In the genomic region with DNA sequence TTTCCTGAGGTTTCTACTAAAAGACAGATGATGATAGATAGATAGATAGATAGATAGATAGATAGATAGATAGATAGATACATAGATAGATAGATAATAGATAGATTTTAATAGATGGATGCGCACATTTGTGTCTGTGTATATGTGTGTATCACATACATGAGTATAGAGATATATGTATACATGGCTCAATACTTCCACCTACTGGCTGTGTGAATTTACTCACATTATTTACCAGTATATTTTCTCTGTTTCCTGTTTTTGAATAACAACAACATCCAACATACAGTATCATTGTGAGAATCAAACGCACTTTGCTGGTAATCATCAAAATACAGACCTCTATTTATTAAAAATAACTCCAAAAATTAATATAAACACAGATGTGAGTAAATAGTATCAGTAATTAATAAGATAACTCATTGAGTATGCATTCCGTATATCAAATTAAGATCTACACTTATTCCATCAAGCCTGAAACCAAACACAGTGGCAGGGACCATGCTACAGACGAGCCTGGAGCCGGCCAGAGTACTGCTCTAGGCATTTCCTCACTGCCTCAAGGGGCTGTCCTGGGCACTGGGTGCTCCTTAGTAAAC, we compare ENCODE assay signal across 9 cellular contexts.
DNase-seq lines count a peak whose midpoint lies in the region; ATAC-seq and TF ChIP-seq lines count a peak whose summit lies in the region.
"Had no signal": no experiment of that assay in that cellular context is flagged by ENCODE, and none has a peak within 500 bp of the region (broad histone marks: within the 10 kb centered on the region; RNA-seq: fewer than 3 reads in every experiment).

No MANE protein-coding gene starts in this region.

- H3K27me3 ChIP-seq in GM06990 (replicated peaks; ENCODE audit: control insufficient read depth, insufficient read depth, low read length) = no peaks in the 10 kb centered on the region; the same call in none of the 2 replicates
- no peaks in the 10 kb centered on the region for H3K27me3 ChIP-seq in SU-DHL-6 (ENCODE audit: low read length)
- H3K27me3 ChIP-seq in thyroid gland = no peaks in the 10 kb centered on the region
- H3K27me3 ChIP-seq: neutrophil had no signal

- no peaks in the 10 kb centered on the region for H3K79me2 ChIP-seq in SU-DHL-6 (ENCODE audit: insufficient read depth, low read length)

- H3K9me2 ChIP-seq in SU-DHL-6 (replicated peaks; ENCODE audit: insufficient read depth, low read length) = no peaks in the 10 kb centered on the region

- intact Hi-C loops in thyroid gland (cut with DNase I) = loop anchor here (5.0 kb wide), 1 partner anchor 451 kb away; no protein-coding TSS in a partner anchor

- TF ChIP-seq CTCF in GM06990 (IDR thresholded peaks at IDR 0.05; ENCODE audit: insufficient read depth, low read length, poor library complexity, severe bottlenecking) = peak; percentile 39
- TF ChIP-seq CTCF in SU-DHL-6 (IDR thresholded peaks at IDR 0.05; ENCODE audit: insufficient read depth, low read length, poor library complexity, severe bottlenecking) = peak; percentile 46
- peak in 4 of 6 experiments; percentile 19 to 79 (median 60) for TF ChIP-seq CTCF in thyroid gland (IDR thresholded peaks at IDR 0.05)

- H3F3A ChIP-seq in SU-DHL-6 (ENCODE audit: insufficient read depth) = no peaks in the 10 kb centered on the region

- H3K9ac ChIP-seq in SU-DHL-6 (ENCODE audit: low read length) = no peak overlapping the region

- H3K4me1 ChIP-seq in thyroid gland = no peaks in the 10 kb centered on the region

- TF ChIP-seq POLR2A in thyroid gland (IDR thresholded peaks at IDR 0.05) = no peak

- H3K27ac ChIP-seq in SU-DHL-6 (ENCODE audit: low read depth, low read length) (no peak overlapping the region), thyroid gland (no peak overlapping the region)
- H3K27ac ChIP-seq: neutrophil had no signal

- ATAC-seq in activated CD4-positive, CD25-positive, alpha-beta regulatory T cell treated with anti-CD3 and anti-CD28 coated beads, Interleukin-2, amount 50 U/mL, for 24 hours = no peak

- H3K36me3 ChIP-seq in GM06990 (ENCODE audit: control insufficient read depth, insufficient read depth, low read length) = no peaks in the 10 kb centered on the region
- no peaks in the 10 kb centered on the region for H3K36me3 ChIP-seq in SU-DHL-6 (ENCODE audit: low read length)
- no peaks in the 10 kb centered on the region for H3K36me3 ChIP-seq in thyroid gland
- H3K36me3 ChIP-seq: neutrophil had no signal

- no peak overlapping the region for H3K4me2 ChIP-seq in SU-DHL-6 (ENCODE audit: low read depth, low read length, poor library complexity, severe bottlenecking)

- DNase-seq in GM06990 (ENCODE audit: extremely low read depth, insufficient read length) (peak; percentile 12), HCEC 1CT (peak; percentile 63), NCI-H1105 treated with DMSO at 0.1 percent for 48 hours (lab: John Stamatoyannopoulos, UW) (peak; percentile 65), glomerular endothelial cell (ENCODE audit: extremely low read depth, low read depth, low spot score) (peak; percentile 3), thyroid gland (no peak)
- DNase-seq in stimulated activated CD4-positive, alpha-beta T cell treated with anti-CD3 and anti-CD28 coated beads, Interleukin-4, amount 100 ng/mL, for 24 hours = no peak

- H2AFZ ChIP-seq in SU-DHL-6 (ENCODE audit: low read depth, low read length, severe bottlenecking) = no peak overlapping the region

- no peaks in the 10 kb centered on the region for H4K20me1 ChIP-seq in SU-DHL-6 (ENCODE audit: low read depth, low read length)

- H3K4me3 ChIP-seq in GM06990 (replicated peaks; ENCODE audit: low read depth, low read length) = no peak overlapping the region
- H3K4me3 ChIP-seq in SU-DHL-6 (ENCODE audit: insufficient read depth, low read length, poor library complexity, severe bottlenecking) = no peak overlapping the region
- no peak overlapping the region for H3K4me3 ChIP-seq in thyroid gland (replicated peaks in 1 of 3)

- H3K9me3 ChIP-seq in SU-DHL-6 (ENCODE audit: insufficient read depth, low read length) = no peaks in the 10 kb centered on the region
- H3K9me3 ChIP-seq in thyroid gland = no peaks in the 10 kb centered on the region
- H3K9me3 ChIP-seq: neutrophil had no signal

- WGBS in thyroid gland, 2 donors = 51 to 56% methylated on average over 5 of the region's 5 CpGs

Comparison
In these comparisons a context has a peak if more than half of its experiments do, and no peak if none do; other contexts are left out.
1. DNase-seq: peak in GM06990 (single experiment), HCEC 1CT (single experiment), NCI-H1105 treated with DMSO at 0.1 percent for 48 hours (single experiment) and glomerular endothelial cell (single experiment); none in thyroid gland (0 of 2) and stimulated activated CD4-positive, alpha-beta T cell treated with anti-CD3 and anti-CD28 coated beads, Interleukin-4, amount 100 ng/mL, for 24 hours (single experiment).
2. Peak in every context shown above with its lines, with median percentiles within 50 percentile points of each other: CTCF ChIP-seq.